8 cellular contexts compared by ENCODE assay signal in the genomic region with DNA sequence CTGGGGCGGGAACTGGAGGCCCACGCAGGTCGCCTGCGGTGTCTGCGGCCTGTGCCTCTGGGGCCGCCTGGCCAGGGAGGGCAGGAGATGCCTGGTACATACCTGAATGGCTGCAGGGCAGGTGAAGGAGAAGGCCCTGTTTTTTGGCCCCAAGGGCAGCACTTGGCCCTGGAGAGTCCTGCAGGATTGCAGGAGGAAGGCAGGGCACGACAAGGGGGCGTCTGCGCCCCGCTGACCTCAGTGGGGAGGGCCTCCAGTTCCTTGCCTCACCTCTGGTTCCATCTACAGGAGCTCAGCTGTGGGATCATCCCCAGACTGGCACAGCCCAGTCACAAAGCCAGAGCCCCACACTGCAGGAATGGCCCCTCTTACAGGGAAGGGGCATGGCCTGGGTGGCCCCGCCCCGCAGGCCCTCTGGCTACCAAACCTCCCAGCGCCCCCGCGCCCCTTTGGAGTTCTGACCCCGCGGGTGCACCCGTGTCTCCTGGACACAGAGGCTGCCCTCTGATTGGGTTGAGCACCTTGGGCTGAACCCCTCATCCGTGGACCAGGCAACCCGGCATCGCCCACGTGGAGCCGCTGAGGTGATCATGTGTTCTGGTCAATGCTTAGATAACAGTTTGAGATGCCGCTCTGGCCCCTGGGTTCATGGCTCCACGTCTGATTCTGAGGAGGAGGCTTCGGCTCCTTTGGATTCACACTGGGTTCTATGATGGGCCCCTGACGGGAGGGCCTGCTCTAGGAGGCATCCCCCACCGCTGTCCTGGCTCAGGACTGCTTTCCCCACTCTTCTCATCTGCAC. TPM values are rescaled to one million over a fixed set of nuclear protein-coding genes. Genes with fewer than 3 reads are reported as not detected.
DNase-seq lines count a peak whose midpoint lies in the region; TF ChIP-seq lines count a peak whose summit lies in the region.

No MANE protein-coding gene starts in this region.

- H3K9me3 ChIP-seq in ES-I3 (ENCODE audit: control insufficient read depth, insufficient read depth, low read length) (no peaks in the 10 kb centered on the region), adrenal gland (replicated peaks in 1 of 3) (no peaks in the 10 kb centered on the region), liver (ENCODE audit: control insufficient read depth in 4 of 4, low read length in 3 of 4) (no peaks in the 10 kb centered on the region)

- 38 to 62% (median 54%) methylated on average over 8 to 28 of the region's 28 CpGs for WGBS in adrenal gland, 4 donors
- 23% methylated on average over 28 of the region's 28 CpGs for WGBS in liver

- TF ChIP-seq POLR2A in adrenal gland (IDR thresholded peaks at IDR 0.05), result no peak

- peak overlapping the region; percentile 95 for H3K27ac Mint-ChIP-seq in type B pancreatic cell

- H3K9me3 Mint-ChIP-seq in type B pancreatic cell, result no peaks in the 10 kb centered on the region

- peak overlapping the region; percentile 89 for H3K4me3 Mint-ChIP-seq in type B pancreatic cell

- H3K36me3 Mint-ChIP-seq in type B pancreatic cell, result no peaks in the 10 kb centered on the region

- intact Hi-C loops in adrenal gland (cut with DNase I), result loop anchor here (2.0 to 10.0 kb wide), 3 partner anchors 134 to 373 kb away; no protein-coding TSS in a partner anchor

- peaks cover 8% of the 10 kb centered on the region for H3K4me1 Mint-ChIP-seq in type B pancreatic cell (ENCODE audit: unreplicated experiment)

- TF ChIP-seq RAD21 in liver (IDR thresholded peaks at IDR 0.05), result no peak

- TF ChIP-seq CTCF in adrenal gland (IDR thresholded peaks at IDR 0.05) (no peak), liver (IDR thresholded peaks at IDR 0.05; ENCODE audit: low read depth, low read length, missing input control) (no peak), type B pancreatic cell (conservative IDR thresholded peaks at IDR 0.05) (no peak)

- H3K27me3 ChIP-seq in adrenal gland (peaks cover 14% of the 10 kb centered on the region), liver (ENCODE audit: control insufficient read depth in 4 of 4, insufficient read depth in 4 of 4, low read length in 3 of 4) (no peaks in the 10 kb centered on the region)

- H3K4me1 ChIP-seq in ES-I3 (ENCODE audit: insufficient read depth, low read length) (no peaks in the 10 kb centered on the region; the same call in 1 of the 2 replicates), adrenal gland (replicated peaks in 1 of 2) (peaks cover 18 to 33% of the 10 kb centered on the region in 2 donors), liver (ENCODE audit: control insufficient read depth in 4 of 4, insufficient read depth in 4 of 4, low read length in 3 of 4) (peaks cover 16 to 52% (median 48%) of the 10 kb centered on the region in 4 donors)

- H3K9ac ChIP-seq in ES-I3 (ENCODE audit: low read depth, low read length), result peak overlapping the region; percentile 84
- peak overlapping the region; percentile 48 to 82 for H3K9ac ChIP-seq in liver (ENCODE audit: low read depth in 1 of 2, low read length in 2 of 2)

- H3K4me3 ChIP-seq in adrenal gland (peak overlapping the region in 2 of 4 donors; percentile 61 to 98), liver (ENCODE audit: low read depth in 1 of 3, low read length in 3 of 3) (peak overlapping the region; percentile 5 to 93 (median 90))

- DNase-seq in LoVo (ENCODE audit: low spot score), result peak; percentile 24
- peak in 1 of 7 donors; percentile 70 for DNase-seq in adrenal gland
- no peak for DNase-seq in type B pancreatic cell (ENCODE audit: extremely low spot score, unreplicated experiment)
- DNase-seq in caudate nucleus (lab: John Stamatoyannopoulos, UW), result no peak
- DNase-seq in HCEC 1CT, result no peak
- no peak for DNase-seq in anterior cingulate cortex (lab: John Stamatoyannopoulos, UW)

- no peaks in the 10 kb centered on the region; the same call in 1 of the 2 replicates for H3K36me3 ChIP-seq in ES-I3 (ENCODE audit: insufficient read depth, low read length)
- peaks cover 0 to 2% of the 10 kb centered on the region in 2 donors for H3K36me3 ChIP-seq in adrenal gland (replicated peaks in 1 of 2)
- H3K36me3 ChIP-seq in liver (ENCODE audit: control insufficient read depth in 4 of 4, insufficient read depth in 3 of 4, low read depth in 1 of 4, low read length in 3 of 4), result no peaks in the 10 kb centered on the region

- H3K27ac ChIP-seq in adrenal gland (peak overlapping the region in 3 of 5 donors; percentile 58 to 94 (median 80)), liver (ENCODE audit: low read depth in 1 of 2, low read length in 2 of 2) (peak overlapping the region; percentile 77 to 95), caudate nucleus (ENCODE audit: low read depth, low read length) (no peak overlapping the region)

- H3K27me3 Mint-ChIP-seq in type B pancreatic cell, result peaks cover 12% of the 10 kb centered on the region

TF ChIP-seq in liver, 16 proteins besides CTCF, POLR2A, EP300 and RAD21:
- TF ChIP-seq, protein P1, sequence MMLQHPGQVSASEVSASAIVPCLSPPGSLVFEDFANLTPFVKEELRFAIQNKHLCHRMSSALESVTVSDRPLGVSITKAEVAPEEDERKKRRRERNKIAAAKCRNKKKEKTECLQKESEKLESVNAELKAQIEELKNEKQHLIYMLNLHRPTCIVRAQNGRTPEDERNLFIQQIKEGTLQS (IDR thresholded peaks at IDR 0.05), result no peak
- TF ChIP-seq HNF4A (conservative IDR thresholded peaks at IDR 0.05), result peak in 1 of 2 donors; percentile 7
TF ChIP-seq in liver: peak in this region for 1.

RNA-seq across cellular contexts. Expression of gene PEX10, which starts 1.3 kb away (rescaled TPM):
- total RNA-seq in adrenal gland, result 10 to 100 TPM; 32.4 to 81.5 (median 44.4) TPM
- 10 to 100 TPM; 25.3 to 53.8 (median 43.8) TPM for polyA plus RNA-seq in adrenal gland
- 10 to 100 TPM; 10.7 to 16.4 TPM for total RNA-seq in liver
- 10 to 100 TPM in 1 of 2 donors, 1 to 10 TPM in 1; 6.2 to 12.9 TPM for polyA plus RNA-seq in liver
- total RNA-seq in type B pancreatic cell (ENCODE audit: low replicate concordance), result 26.7 and 27.3 TPM in 2 replicates

RNA-seq across cellular contexts. Expression of gene RER1, which starts 22.1 kb away (rescaled TPM):
- total RNA-seq in adrenal gland, result 100 to 1,000 TPM; 106 to 268 (median 179) TPM
- 100 to 1,000 TPM; 149 to 345 (median 150) TPM for polyA plus RNA-seq in adrenal gland
- total RNA-seq in liver, result 10 to 100 TPM; 43.5 to 78.8 TPM
- 100 to 1,000 TPM; 101 to 142 TPM for polyA plus RNA-seq in liver
- total RNA-seq in type B pancreatic cell (ENCODE audit: low replicate concordance), result 126 and 174 TPM in 2 replicates

RNA-seq across cellular contexts. Expression of gene MORN1, which starts 22.3 kb away (rescaled TPM):
- total RNA-seq in adrenal gland, result 10 to 100 TPM in 3 of 8 donors, 1 to 10 TPM in 5; 5.6 to 14.1 (median 9.1) TPM
- 10 to 100 TPM in 1 of 3 donors, 1 to 10 TPM in 2; 1.8 to 12.1 (median 5.9) TPM for polyA plus RNA-seq in adrenal gland
- total RNA-seq in liver, result 1 to 10 TPM; 4.9 to 6.9 TPM
- 1 to 10 TPM; 2.3 TPM for polyA plus RNA-seq in liver
- total RNA-seq in type B pancreatic cell (ENCODE audit: low replicate concordance), result 17.7 and 27.5 TPM in 2 replicates
